In genomic region chr21:35342440-35342839, GRCh38 we compare ENCODE assay signal across 14 cellular contexts.
DNase-seq lines count a peak whose midpoint lies in the region; ATAC-seq, FAIRE-seq and TF ChIP-seq lines count a peak whose summit lies in the region.
"Had no signal": no experiment of that assay in that cellular context is flagged by ENCODE, and none has a peak within 500 bp of the region (broad histone marks: within the 10 kb centered on the region; RNA-seq: fewer than 3 reads in every experiment).

No MANE protein-coding gene starts in this region.

- no peaks in the 10 kb centered on the region for H3K79me2 ChIP-seq in DOHH2 (ENCODE audit: control insufficient read depth, low read length)

- H3F3A ChIP-seq in DOHH2 (ENCODE audit: control insufficient read depth, insufficient read depth): no peaks in the 10 kb centered on the region

- H3K36me3 Mint-ChIP-seq in activated naive CD8-positive, alpha-beta T cell: peaks cover 6% of the 10 kb centered on the region

- TF ChIP-seq POLR2A in erythroblast (IDR thresholded peaks at IDR 0.05; ENCODE audit: low read length): no peak

- H3K4me3 Mint-ChIP-seq in activated naive CD8-positive, alpha-beta T cell: peak overlapping the region; percentile 6

- intact Hi-C loops in pancreas (cut with DNase I): no loop called here

- ATAC-seq in GM19351 (IDR thresholded peaks at IDR 0.05; ENCODE audit: unreplicated experiment) (peak; percentile 88), HG02973 (IDR thresholded peaks at IDR 0.05; ENCODE audit: unreplicated experiment) (no peak), pancreas (no peak)
- ATAC-seq: body of pancreas, gastroesophageal sphincter had no signal

- H3K27me3 Mint-ChIP-seq in activated naive CD8-positive, alpha-beta T cell: peaks cover 3% of the 10 kb centered on the region

- 59% methylated on average over 4 of the region's 4 CpGs for WGBS in pancreas, 2 donors

- H3K36me3 ChIP-seq in DOHH2 (ENCODE audit: control insufficient read depth, low read length): no peaks in the 10 kb centered on the region
- H3K36me3 ChIP-seq in pancreas: no peaks in the 10 kb centered on the region
- H3K36me3 ChIP-seq: gastroesophageal sphincter, spleen, tibial nerve had no signal

- H3K4me3 ChIP-seq in DOHH2 (ENCODE audit: low read length) (peak overlapping the region; percentile 22), pancreas (no peak overlapping the region)
- H3K4me3 ChIP-seq: body of pancreas, gastroesophageal sphincter, tibial nerve had no signal

- H3K4me1 Mint-ChIP-seq in activated naive CD8-positive, alpha-beta T cell (ENCODE audit: low read depth): peaks cover 17% of the 10 kb centered on the region

- no peaks in the 10 kb centered on the region for H3K9me2 ChIP-seq in DOHH2 (replicated peaks; ENCODE audit: control insufficient read depth, low read length)

- no peaks in the 10 kb centered on the region for H4K20me1 ChIP-seq in DOHH2 (ENCODE audit: control insufficient read depth, insufficient read depth, low read depth, low read length)

- H3K4me1 ChIP-seq in DOHH2 (ENCODE audit: control insufficient read depth, low read length) (peaks cover 19% of the 10 kb centered on the region), pancreas (no peaks in the 10 kb centered on the region)
- H3K4me1 ChIP-seq: body of pancreas, gastroesophageal sphincter, tibial nerve had no signal

- H3K27ac ChIP-seq in DOHH2 (ENCODE audit: low read depth, low read length) (no peak overlapping the region), pancreas (no peak overlapping the region)
- H3K27ac ChIP-seq: body of pancreas, gastroesophageal sphincter, tibial nerve had no signal

- peaks cover 3% of the 10 kb centered on the region for H3K9me3 Mint-ChIP-seq in activated naive CD8-positive, alpha-beta T cell (ENCODE audit: low read depth)

- peak overlapping the region; percentile 84 for H3K27ac Mint-ChIP-seq in activated naive CD8-positive, alpha-beta T cell

- H3K4me2 ChIP-seq in DOHH2 (ENCODE audit: low read length): peak overlapping the region; percentile 39

- no peaks in the 10 kb centered on the region for H3K27me3 ChIP-seq in DOHH2 (ENCODE audit: control insufficient read depth, low read length)
- H3K27me3 ChIP-seq in pancreas: no peaks in the 10 kb centered on the region
- H3K27me3 ChIP-seq: body of pancreas had no signal

- FAIRE-seq in pancreas (lab: Jason Lieb, UNC): no peak

- no peak for TF ChIP-seq CTCF in DOHH2 (IDR thresholded peaks at IDR 0.05; ENCODE audit: low read depth, low read length, poor library complexity, severe bottlenecking)
- TF ChIP-seq CTCF in pancreas (IDR thresholded peaks at IDR 0.05): no peak

- DNase-seq in NAMALWA (ENCODE audit: low spot score) (peak; percentile 54), erythroblast (lab: John Stamatoyannopoulos, UW) (no peak), NCI-H2196 (lab: John Stamatoyannopoulos, UW; ENCODE audit: unreplicated experiment) (no peak), pancreas (no peak)
- DNase-seq: body of pancreas, NCI-H2227 treated with DMSO at 0.1 percent for 48 hours, spleen, T1000 had no signal

- H3K9me3 ChIP-seq in DOHH2 (ENCODE audit: control insufficient read depth, insufficient read depth, low read length) (no peaks in the 10 kb centered on the region), pancreas (no peaks in the 10 kb centered on the region)
- H3K9me3 ChIP-seq: body of pancreas, tibial nerve had no signal
